14 cellular contexts compared by ENCODE assay signal in genomic region chr22:23518381-23519187, GRCh38.
DNase-seq lines count a peak whose midpoint lies in the region; ATAC-seq and TF ChIP-seq lines count a peak whose summit lies in the region.
"Had no signal": no experiment of that assay in that cellular context is flagged by ENCODE, and none has a peak within 500 bp of the region (broad histone marks: within the 10 kb centered on the region; RNA-seq: fewer than 3 reads in every experiment).

No MANE protein-coding gene starts in this region.

- H3K36me3 Mint-ChIP-seq in T-cell = no peaks in the 10 kb centered on the region

- H3K27me3 Mint-ChIP-seq in T-cell = peaks cover 16 to 36% of the 10 kb centered on the region in 2 donors

- CTCF ChIA-PET in T-cell (lab: Charles Lee) = no interaction called here

- H3K9ac ChIP-seq in OCI-LY1 (ENCODE audit: low read length) = no peak overlapping the region

- TF ChIP-seq CTCF in OCI-LY1 (IDR thresholded peaks at IDR 0.05; ENCODE audit: low read length) (no peak), transverse colon (IDR thresholded peaks at IDR 0.05) (no peak)

- H3K9me2 ChIP-seq in OCI-LY1 (ENCODE audit: low read depth, low read length) = no peaks in the 10 kb centered on the region

- intact Hi-C loops in transverse colon (cut with DNase I; ENCODE audit: low total_unique reads) = no loop called here

- no peak for TF ChIP-seq EP300 in transverse colon (IDR thresholded peaks at IDR 0.05; ENCODE audit: low read depth)

- H3K4me3 Mint-ChIP-seq in T-cell = no peak overlapping the region
- H3K4me3 Mint-ChIP-seq: activated T-cell treated with anti-CD3 and anti-CD28 coated beads, Interleukin-2, amount 50 U/mL, for 72 hours had no signal

- TF ChIP-seq POLR2A in transverse colon (IDR thresholded peaks at IDR 0.05) = no peak

- POLR2A ChIA-PET in T-cell (lab: Charles Lee) = no interaction called here

- H3K79me2 ChIP-seq in OCI-LY1 (ENCODE audit: insufficient read depth, low read length) = no peaks in the 10 kb centered on the region

- no peak overlapping the region for H3K4me2 ChIP-seq in OCI-LY1 (ENCODE audit: low read length)

- H4K20me1 ChIP-seq in OCI-LY1 (ENCODE audit: insufficient read depth, low read length) = no peaks in the 10 kb centered on the region

- peak overlapping the region; percentile 75 for H3K27ac ChIP-seq in OCI-LY1 (ENCODE audit: low read depth, low read length, poor library complexity, severe bottlenecking)
- peak overlapping the region in 3 of 4 donors; percentile 6 to 46 (median 20) for H3K27ac ChIP-seq in transverse colon
- H3K27ac ChIP-seq: epithelial cell of prostate had no signal

- no peak overlapping the region for H2AFZ ChIP-seq in OCI-LY1 (ENCODE audit: low read length)

- no peaks in the 10 kb centered on the region for H3K9me3 Mint-ChIP-seq in T-cell
- H3K9me3 Mint-ChIP-seq: activated T-cell treated with anti-CD3 and anti-CD28 coated beads, Interleukin-2, amount 50 U/mL, for 72 hours had no signal

- H3K27me3 ChIP-seq in OCI-LY1 (ENCODE audit: insufficient read depth, low read length) (0 out of 2 replicates have a peak, but pooled peaks cover 7% of the 10 kb centered on the region), transverse colon (no peaks in the 10 kb centered on the region)

- H3K4me1 ChIP-seq in OCI-LY1 (ENCODE audit: insufficient read depth, low read length, severe bottlenecking) (peaks cover 64% of the 10 kb centered on the region), transverse colon (peaks cover 13 to 41% (median 29%) of the 10 kb centered on the region in 4 donors)

- H3K4me3 ChIP-seq in OCI-LY1 (ENCODE audit: low read depth, low read length, poor library complexity, severe bottlenecking) = no peak overlapping the region
- H3K4me3 ChIP-seq in transverse colon = no peak overlapping the region

- no peak for ATAC-seq in T-cell (replicated peaks in 1 of 4)
- ATAC-seq: activated T-cell treated with anti-CD3 and anti-CD28 coated beads, Interleukin-2, amount 50 U/mL, for 72 hours had no signal

- DNase-seq in SKM-1 treated with dmso at 0.1 percent for 144 hours (lab: John Stamatoyannopoulos, UW; ENCODE audit: unreplicated experiment) (peak; percentile 5), SKM-1 (lab: John Stamatoyannopoulos, UW; ENCODE audit: unreplicated experiment) (no peak), left kidney (ENCODE audit: low read depth, low spot score) (peak; percentile 95), transverse colon (no peak), putamen (ENCODE audit: low spot score) (no peak), T-cell (no peak), SHP77 (lab: John Stamatoyannopoulos, UW) (no peak)
- DNase-seq: activated CD4-positive, alpha-beta T cell treated with anti-CD3 and anti-CD28 coated beads, Interleukin-2, amount 50 U/mL, for 1 hour; activated T-cell treated with anti-CD3 and anti-CD28 coated beads, Interleukin-2, amount 50 U/mL, for 72 hours; NCI-H2029 treated with DMSO at 0.1 percent for 48 hours; NCI-H774; T-helper 9 cell had no signal

- in situ Hi-C loops in transverse colon (cut with MboI; ENCODE audit: low pct_ligation_motif_present in 1 of 4, low pct_unique_long_range_greater_than_20kb in 1 of 4, low sequenced_read_pairs in 3 of 4) = no loop called here

- peaks cover 0 to 8% (median 4%) of the 10 kb centered on the region in 3 donors for H3K4me1 Mint-ChIP-seq in T-cell

- no peaks in the 10 kb centered on the region for H3K9me3 ChIP-seq in OCI-LY1 (ENCODE audit: low read length)
- no peaks in the 10 kb centered on the region for H3K9me3 ChIP-seq in transverse colon

- no peak overlapping the region for H3K27ac Mint-ChIP-seq in T-cell
- H3K27ac Mint-ChIP-seq: activated T-cell treated with anti-CD3 and anti-CD28 coated beads, Interleukin-2, amount 50 U/mL, for 72 hours had no signal

- H3K36me3 ChIP-seq in OCI-LY1 (ENCODE audit: insufficient read depth, low read length) = no peaks in the 10 kb centered on the region
- no peaks in the 10 kb centered on the region for H3K36me3 ChIP-seq in transverse colon

- 54 to 70% methylated on average over 6 to 24 of the region's 24 CpGs for WGBS in transverse colon (ENCODE audit: low coverage in 1 of 2), 2 donors

- no peaks in the 10 kb centered on the region for H3F3A ChIP-seq in OCI-LY1 (ENCODE audit: insufficient read depth, low read length)

Comparison
In these comparisons a context has a peak if more than half of its experiments do, and no peak if none do; other contexts are left out.
1. DNase-seq: peak in SKM-1 treated with dmso at 0.1 percent for 144 hours (single experiment) and left kidney (single experiment); none in SKM-1 (single experiment), transverse colon (single experiment), putamen (single experiment), T-cell (0 of 34) and SHP77 (0 of 2).